31 cellular contexts compared by ENCODE assay signal in the genomic region with DNA sequence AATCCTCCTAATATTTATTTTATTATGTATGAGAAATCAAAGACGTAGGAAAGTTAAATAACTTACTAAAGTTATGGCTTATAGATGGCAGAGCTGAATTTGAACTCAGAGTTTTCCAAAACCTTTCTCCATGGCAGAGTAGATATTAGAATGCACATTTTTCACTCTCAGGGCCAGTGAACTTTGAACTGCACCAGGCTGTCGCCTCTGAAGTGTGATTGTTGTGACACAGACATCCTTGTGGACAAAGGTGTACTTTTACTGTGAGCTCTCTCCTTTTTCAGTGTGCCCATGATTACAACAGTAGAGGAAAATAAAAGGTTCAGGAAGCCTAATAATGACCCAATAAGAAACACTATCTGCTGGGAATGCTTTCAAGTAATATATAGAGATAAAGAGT. TPM values are rescaled to one million over a fixed set of nuclear protein-coding genes. Genes with fewer than 3 reads are reported as not detected.
DNase-seq lines count a peak whose midpoint lies in the region; ATAC-seq and TF ChIP-seq lines count a peak whose summit lies in the region.
"Had no signal": no experiment of that assay in that cellular context is flagged by ENCODE, and none has a peak within 500 bp of the region (broad histone marks: within the 10 kb centered on the region; RNA-seq: fewer than 3 reads in every experiment).

No MANE protein-coding gene starts in this region.

- H3K9me3 ChIP-seq in gastroesophageal sphincter = no peaks in the 10 kb centered on the region
- H3K9me3 ChIP-seq in naive thymus-derived CD4-positive, alpha-beta T cell (ENCODE audit: control insufficient read depth in 2 of 3, low read length in 3 of 3) = peaks cover 0 to 2% (median 0%) of the 10 kb centered on the region in 3 experiments
- H3K9me3 ChIP-seq in uterus = no peaks in the 10 kb centered on the region
- peaks cover 2% of the 10 kb centered on the region for H3K9me3 ChIP-seq in trophoblast cell (ENCODE audit: insufficient read depth, low read depth, low read length)
- H3K9me3 ChIP-seq: thoracic aorta had no signal

- peak overlapping the region; percentile 18 for H3K27ac Mint-ChIP-seq in activated T-cell treated with anti-CD3 and anti-CD28 coated beads, Interleukin-2, amount 50 U/mL, for 24 hours
- peak overlapping the region in 6 of 9 donors; percentile 9 to 76 (median 40) for H3K27ac Mint-ChIP-seq in naive thymus-derived CD4-positive, alpha-beta T cell
- H3K27ac Mint-ChIP-seq: activated CD4-positive, alpha-beta memory T cell treated with anti-CD3 and anti-CD28 coated beads for 36 hours; stimulated activated naive B cell treated with anti-CD40 and anti-IgM and Interleukin-4, amounts not matched to agents 10 μg/mL and 1 μg/mL and 100 μg/mL, for 72 hours had no signal

- no peak for DNase-seq in activated T-cell treated with anti-CD3 and anti-CD28 coated beads, Interleukin-2, amount 50 U/mL, for 24 hours
- DNase-seq in activated T-cell treated with anti-CD3 and anti-CD28 coated beads, Interleukin-2, amount 50 U/mL, for 48 hours = no peak
- DNase-seq in naive thymus-derived CD4-positive, alpha-beta T cell = no peak
- DNase-seq in uterus (no peak), trophoblast cell (no peak), left ventricle myocardium superior (no peak)
- DNase-seq: 8988T; activated CD4-positive, alpha-beta memory T cell treated with anti-CD3 and anti-CD28 coated beads for 36 hours; activated CD8-positive, alpha-beta memory T cell treated with anti-CD3 and anti-CD28 coated beads, Interleukin-2, amount 50 U/mL, for 48 hours; activated gamma-delta T cell; brain microvascular endothelial cell; CD4-positive, alpha-beta memory T cell; DMS153; effector memory CD4-positive, alpha-beta T cell; foreskin melanocyte; KG1; left ventricle myocardium inferior; NCI-H146; NCI-H510A treated with DMSO at 0.1 percent for 48 hours; PC-9; retina; SHP77; stimulated activated CD4-positive, alpha-beta T cell treated with anti-CD3 and anti-CD28 coated beads, Interleukin-4, amount 100 ng/mL, for 1 hour; stimulated activated naive B cell treated with anti-CD40 and anti-IgM and Interleukin-4, amounts not matched to agents 10 μg/mL and 1 μg/mL and 100 μg/mL, for 72 hours; SW 1271 had no signal

- ATAC-seq in gastroesophageal sphincter (no peak), HG03521 (IDR thresholded peaks at IDR 0.05; ENCODE audit: unreplicated experiment) (no peak), left ventricle myocardium superior (no peak)
- no peak for ATAC-seq in naive thymus-derived CD4-positive, alpha-beta T cell
- ATAC-seq: esophagus mucosa; HCT116; stimulated activated naive B cell treated with anti-CD40 and anti-IgM and Interleukin-4, amounts not matched to agents 10 μg/mL and 1 μg/mL and 100 μg/mL, for 72 hours had no signal

- 41 to 50% methylated on average over 2 of the region's 2 CpGs for WGBS in gastroesophageal sphincter (ENCODE audit: low coverage in 1 of 2), 2 donors
- WGBS in trophoblast cell (ENCODE audit: extremely low coverage, insufficient coverage, insufficient read length) = no CpG with 5 or more reads among the region's 2 CpGs

- intact Hi-C loops in naive thymus-derived CD4-positive, alpha-beta T cell (cut with micrococcal nuclease) = loop anchor here in 1 of 2 donors (5.0 kb wide), 2 partner anchors 568 to 888 kb away; no protein-coding TSS in a partner anchor
- intact Hi-C loops in uterus (cut with DNase I; ENCODE audit: low total_unique reads) = loop anchor here (5.0 kb wide), 1 partner anchor 57 kb away; no protein-coding TSS in a partner anchor
- intact Hi-C loops in left ventricle myocardium superior (cut with micrococcal nuclease) = no loop called here

- no peak overlapping the region for H3K18ac ChIP-seq in trophoblast cell (ENCODE audit: low read length)

- no peak overlapping the region for H4K12ac ChIP-seq in trophoblast cell (ENCODE audit: low read depth, low read length)

- no peak overlapping the region for H3K14ac ChIP-seq in trophoblast cell (ENCODE audit: low read length)

- H2BK5ac ChIP-seq in trophoblast cell (ENCODE audit: low read depth, low read length, poor library complexity) = no peak overlapping the region

- H3K9ac ChIP-seq in trophoblast cell (ENCODE audit: low read length) = no peak overlapping the region

- H3K4me1 ChIP-seq in gastroesophageal sphincter (peaks cover 4 to 87% (median 21%) of the 10 kb centered on the region in 3 donors), uterus (no peaks in the 10 kb centered on the region), trophoblast cell (ENCODE audit: control insufficient read depth in 1 of 2, insufficient read depth in 2 of 2, low read length in 2 of 2) (no peaks in the 10 kb centered on the region)
- peaks cover 13 to 35% of the 10 kb centered on the region in 2 donors for H3K4me1 ChIP-seq in naive thymus-derived CD4-positive, alpha-beta T cell (ENCODE audit: control insufficient read depth in 2 of 2, insufficient read depth in 2 of 2, low read length in 2 of 2)

- H2AFZ ChIP-seq in trophoblast cell (ENCODE audit: insufficient read depth, low read length, poor library complexity) = no peak overlapping the region
- H2AFZ ChIP-seq: PC-9 had no signal

- TF ChIP-seq POLR2A in gastroesophageal sphincter (IDR thresholded peaks at IDR 0.05) (no peak), uterus (IDR thresholded peaks at IDR 0.05) (no peak)

- CTCF ChIA-PET in naive thymus-derived CD4-positive, alpha-beta T cell (lab: Charles Lee) = interaction anchor here (0.8 to 18.4 kb wide), 5 partner anchors 11 to 65 kb away, joined by 3 to 303 read pairs (median 4); no protein-coding TSS in a partner anchor

- H3K4me2 ChIP-seq in trophoblast cell (ENCODE audit: low read length) = no peak overlapping the region
- H3K4me2 ChIP-seq: PC-9 had no signal

- peaks cover 72% of the 10 kb centered on the region for H3K4me1 Mint-ChIP-seq in activated T-cell treated with anti-CD3 and anti-CD28 coated beads, Interleukin-2, amount 50 U/mL, for 24 hours (ENCODE audit: low read depth)
- H3K4me1 Mint-ChIP-seq in naive thymus-derived CD4-positive, alpha-beta T cell = peaks cover 21 to 83% (median 41%) of the 10 kb centered on the region in 7 donors

- H3K23ac ChIP-seq in trophoblast cell (ENCODE audit: low read length) = no peak overlapping the region

- H2BK120ac ChIP-seq in trophoblast cell (ENCODE audit: insufficient read depth, low read length, poor library complexity) = no peak overlapping the region

- H2BK12ac ChIP-seq in trophoblast cell (ENCODE audit: low read length) = no peak overlapping the region

- no peak overlapping the region for H4K91ac ChIP-seq in trophoblast cell (ENCODE audit: low read depth, low read length)

- no peak overlapping the region for H3K4ac ChIP-seq in trophoblast cell (ENCODE audit: low read depth, low read length)

- H3K27me3 Mint-ChIP-seq in activated T-cell treated with anti-CD3 and anti-CD28 coated beads, Interleukin-2, amount 50 U/mL, for 24 hours = no peaks in the 10 kb centered on the region
- H3K27me3 Mint-ChIP-seq in naive thymus-derived CD4-positive, alpha-beta T cell = no peaks in the 10 kb centered on the region
- H3K27me3 Mint-ChIP-seq: activated CD4-positive, alpha-beta memory T cell treated with anti-CD3 and anti-CD28 coated beads for 36 hours; CD4-positive, alpha-beta memory T cell; stimulated activated naive B cell treated with anti-CD40 and anti-IgM and Interleukin-4, amounts not matched to agents 10 μg/mL and 1 μg/mL and 100 μg/mL, for 72 hours had no signal

- H3K4me3 ChIP-seq in gastroesophageal sphincter (no peak overlapping the region), uterus (no peak overlapping the region), trophoblast cell (ENCODE audit: low read depth, low read length) (no peak overlapping the region)
- no peak overlapping the region for H3K4me3 ChIP-seq in naive thymus-derived CD4-positive, alpha-beta T cell (ENCODE audit: low read length)
- H3K4me3 ChIP-seq: left ventricle myocardium inferior, PC-9, thoracic aorta had no signal

- no peak for TF ChIP-seq EP300 in gastroesophageal sphincter (IDR thresholded peaks at IDR 0.05)

- peaks cover 2% of the 10 kb centered on the region for H3K79me2 ChIP-seq in trophoblast cell (ENCODE audit: control insufficient read depth, insufficient read depth, low read length, poor library complexity)

- H3K36me3 ChIP-seq in gastroesophageal sphincter = no peaks in the 10 kb centered on the region
- peaks cover 0 to 15% (median 0%) of the 10 kb centered on the region in 3 experiments for H3K36me3 ChIP-seq in naive thymus-derived CD4-positive, alpha-beta T cell (ENCODE audit: control insufficient read depth in 2 of 3, insufficient read depth in 3 of 3, low read length in 3 of 3)
- H3K36me3 ChIP-seq in uterus = no peaks in the 10 kb centered on the region
- H3K36me3 ChIP-seq in trophoblast cell (ENCODE audit: control insufficient read depth in 1 of 2, insufficient read depth in 2 of 2, low read length in 2 of 2) = peaks cover 3 to 22% of the 10 kb centered on the region in 2 experiments

- peaks cover 3% of the 10 kb centered on the region for H3K9me3 Mint-ChIP-seq in activated T-cell treated with anti-CD3 and anti-CD28 coated beads, Interleukin-2, amount 50 U/mL, for 24 hours
- H3K9me3 Mint-ChIP-seq in naive thymus-derived CD4-positive, alpha-beta T cell = peaks cover 0 to 3% (median 0%) of the 10 kb centered on the region in 11 donors
- H3K9me3 Mint-ChIP-seq: CD4-positive, alpha-beta memory T cell had no signal

- POLR2A ChIA-PET in naive thymus-derived CD4-positive, alpha-beta T cell (lab: Charles Lee) = no interaction called here

- no peaks in the 10 kb centered on the region for H3K79me1 ChIP-seq in trophoblast cell (ENCODE audit: low read length)

- no peak overlapping the region for H4K8ac ChIP-seq in trophoblast cell (ENCODE audit: low read depth, low read length)

- H3K27me3 ChIP-seq in gastroesophageal sphincter (no peaks in the 10 kb centered on the region), uterus (no peaks in the 10 kb centered on the region), trophoblast cell (ENCODE audit: insufficient read depth, low read length) (no peaks in the 10 kb centered on the region)
- no peaks in the 10 kb centered on the region for H3K27me3 ChIP-seq in naive thymus-derived CD4-positive, alpha-beta T cell (ENCODE audit: control insufficient read depth in 2 of 2, insufficient read depth in 2 of 2, low read length in 2 of 2)
- H3K27me3 ChIP-seq: brain microvascular endothelial cell had no signal

- TF ChIP-seq CTCF in gastroesophageal sphincter (IDR thresholded peaks at IDR 0.05) (no peak), uterus (IDR thresholded peaks at IDR 0.05) (no peak)

- H2AK5ac ChIP-seq in trophoblast cell (ENCODE audit: low read length) = no peak overlapping the region

- H3K36me3 Mint-ChIP-seq in activated T-cell treated with anti-CD3 and anti-CD28 coated beads, Interleukin-2, amount 50 U/mL, for 24 hours (ENCODE audit: low read depth) = peaks cover 68% of the 10 kb centered on the region
- peaks cover 4 to 41% (median 29%) of the 10 kb centered on the region in 5 donors for H3K36me3 Mint-ChIP-seq in naive thymus-derived CD4-positive, alpha-beta T cell

- H3K27ac ChIP-seq in gastroesophageal sphincter = peak overlapping the region; percentile 49 to 79 (median 66)
- H3K27ac ChIP-seq in naive thymus-derived CD4-positive, alpha-beta T cell (ENCODE audit: low read depth, low read length) = no peak overlapping the region
- H3K27ac ChIP-seq in uterus = peak overlapping the region; percentile 60 to 84
- no peak overlapping the region for H3K27ac ChIP-seq in trophoblast cell (ENCODE audit: low read depth, low read length)
- H3K27ac ChIP-seq: brain microvascular endothelial cell, left ventricle myocardium inferior, PC-9 had no signal

- no peak overlapping the region for H3K4me3 Mint-ChIP-seq in activated T-cell treated with anti-CD3 and anti-CD28 coated beads, Interleukin-2, amount 50 U/mL, for 24 hours
- H3K4me3 Mint-ChIP-seq in naive thymus-derived CD4-positive, alpha-beta T cell = no peak overlapping the region
- H3K4me3 Mint-ChIP-seq: activated CD4-positive, alpha-beta memory T cell treated with anti-CD3 and anti-CD28 coated beads for 36 hours; CD4-positive, alpha-beta memory T cell; stimulated activated naive B cell treated with anti-CD40 and anti-IgM and Interleukin-4, amounts not matched to agents 10 μg/mL and 1 μg/mL and 100 μg/mL, for 72 hours had no signal

RNA-seq across cellular contexts. Expression of gene TES, which starts 29.1 kb away (rescaled TPM):
- total RNA-seq in gastroesophageal sphincter (100 to 1,000 TPM; 245 to 501 (median 290) TPM), uterus (100 to 1,000 TPM; 115 to 189 (median 146) TPM), left ventricle myocardium superior (26.2 TPM)
- total RNA-seq in naive thymus-derived CD4-positive, alpha-beta T cell = 100 to 1,000 TPM in 4 of 5 experiments, 10 to 100 TPM in 1; 99.2 to 120 (median 114) TPM
- polyA plus RNA-seq in naive thymus-derived CD4-positive, alpha-beta T cell = 100 to 1,000 TPM; 189 to 195 TPM
- 166 and 171 TPM in 2 replicates for polyA plus RNA-seq in trophoblast cell (2013)
- total RNA-seq: G401 had no signal

Comparison
In these comparisons a context has a peak if more than half of its experiments do, and no peak if none do; other contexts are left out.
1. H3K27ac ChIP-seq: peak in gastroesophageal sphincter (4 of 4) and uterus (2 of 2); none in naive thymus-derived CD4-positive, alpha-beta T cell (single experiment) and trophoblast cell (single experiment).